In genomic region chr7:124662372-124662771, GRCh38 we compare ENCODE assay signal across 22 cellular contexts.
"Had no signal": no experiment of that assay in that cellular context is flagged by ENCODE, and none has a peak within 500 bp of the region (broad histone marks: within the 10 kb centered on the region; RNA-seq: fewer than 3 reads in every experiment).

No MANE protein-coding gene starts in this region.

- H3K9me3 ChIP-seq: left ventricle myocardium inferior, ovary, right atrium auricular region, right lobe of liver, stomach, suprapubic skin, thoracic aorta, tibial artery, upper lobe of right lung had no signal

- H3K27me3 ChIP-seq: ovary, right atrium auricular region, right lobe of liver, stomach, suprapubic skin, tibial artery, upper lobe of right lung had no signal

- H3K4me1 ChIP-seq: left ventricle myocardium inferior, right atrium auricular region, stomach, suprapubic skin, tibial artery, upper lobe of right lung had no signal

- H3K36me3 ChIP-seq: left ventricle myocardium inferior, ovary, right atrium auricular region, right lobe of liver, stomach, suprapubic skin, thoracic aorta, tibial artery, upper lobe of right lung had no signal

- H3K4me3 ChIP-seq: left ventricle myocardium inferior, lung, ovary, right atrium auricular region, right lobe of liver, skin epidermis, stomach, suprapubic skin, thoracic aorta, tibial artery, upper lobe of right lung had no signal

- ATAC-seq: naive thymus-derived CD4-positive, alpha-beta T cell; natural killer cell treated with Interleukin-12 subunit alpha and Interleukin-12 subunit beta and Interleukin-15 and Interleukin-18, amount 100 ng/mL, for 72 hours; stimulated activated naive B cell treated with anti-CD40 and anti-IgM and Interleukin-4, amounts not matched to agents 10 μg/mL and 1 μg/mL and 100 μg/mL, for 72 hours; stimulated activated naive CD8-positive, alpha-beta T cell treated with anti-CD3 and anti-CD28 coated beads, Interleukin-15, Interleukin-2, amounts not matched to agents 100 U/mL and 50 U/mL, for 24 hours; upper lobe of right lung had no signal

- H3K27ac ChIP-seq: left ventricle myocardium inferior, ovary, right atrium auricular region, right lobe of liver, skin epidermis, stomach, suprapubic skin, thoracic aorta, tibial artery, upper lobe of right lung had no signal

- DNase-seq: islet precursor cell; left ventricle myocardium inferior; mesendoderm; naive thymus-derived CD4-positive, alpha-beta T cell; ovary; right lobe of liver; stimulated activated CD4-positive, alpha-beta T cell treated with anti-CD3 and anti-CD28 coated beads, Interleukin-12 subunit alpha, Interleukin-12 subunit beta, amount 100 ng/mL, for 4 hours; stimulated activated CD4-positive, alpha-beta T cell treated with anti-CD3 and anti-CD28 coated beads, Interleukin-15, amount 100 ng/mL, for 24 hours; stimulated activated CD4-positive, alpha-beta T cell treated with anti-CD3 and anti-CD28 coated beads, Interleukin-2, amount 100 ng/mL, for 24 hours; stimulated activated CD4-positive, alpha-beta T cell treated with anti-CD3 and anti-CD28 coated beads, Interleukin-4, amount 100 ng/mL, for 1 hour; stimulated activated naive B cell treated with anti-CD40 and anti-IgM and Interleukin-4, amounts not matched to agents 10 μg/mL and 1 μg/mL and 100 μg/mL, for 72 hours; stimulated activated naive CD8-positive, alpha-beta T cell treated with anti-CD3 and anti-CD28 coated beads, Interleukin-15, Interleukin-2, amounts not matched to agents 100 U/mL and 50 U/mL, for 24 hours; stomach; tibial artery; trophoblast cell; upper lobe of right lung had no signal
